Comparison of ENCODE assay signal across 8 cellular contexts in the genomic region with DNA sequence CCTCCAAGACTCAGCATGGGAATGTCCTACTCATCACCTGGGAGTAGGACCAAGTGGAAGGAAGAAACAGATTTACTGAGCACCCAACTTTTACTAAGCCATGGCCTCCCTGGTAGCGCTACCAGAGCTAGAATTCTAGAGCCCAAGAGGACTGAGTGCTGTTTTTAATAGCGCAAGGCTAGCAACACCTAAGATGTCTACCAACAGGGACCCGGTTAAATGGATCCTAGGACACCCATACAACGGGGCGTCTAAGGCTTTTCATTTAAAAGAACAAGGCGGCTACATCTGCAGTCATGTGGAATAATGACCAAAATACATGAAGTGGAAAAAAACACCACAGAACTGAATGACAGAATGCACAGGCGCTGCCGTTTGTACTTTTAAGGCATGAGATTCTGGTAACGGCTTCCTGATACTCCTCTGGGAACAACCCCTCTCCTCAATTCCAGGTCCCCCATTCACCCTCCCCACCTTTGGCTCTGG. TPM values are rescaled to one million over a fixed set of nuclear protein-coding genes. Genes with fewer than 3 reads are reported as not detected.
DNase-seq lines count a peak whose midpoint lies in the region; ATAC-seq and TF ChIP-seq lines count a peak whose summit lies in the region.

No MANE protein-coding gene starts in this region.

- 90% methylated on average over 9 of the region's 9 CpGs for WGBS in esophagus muscularis mucosa

- H3K27ac ChIP-seq in esophagus muscularis mucosa (replicated peaks in 1 of 4): peak overlapping the region; percentile 57 to 80 (median 67)
- peak overlapping the region; percentile 58 for H3K27ac ChIP-seq in stomach smooth muscle (ENCODE audit: low read length)

- no peak for DNase-seq in activated CD4-positive, alpha-beta T cell treated with anti-CD3 and anti-CD28 coated beads, Interleukin-2, amount 10 ng/mL, durations not matched to agents 24 days and 14 days
- no peak for DNase-seq in activated CD4-positive, alpha-beta T cell treated with anti-CD3 and anti-CD28 coated beads for 1 hour
- DNase-seq in NCI-H446 treated with DMSO at 0.1 percent for 48 hours (lab: John Stamatoyannopoulos, UW) (peak; percentile 2), esophagus muscularis mucosa (ENCODE audit: extremely low spot score) (no peak), AG08396 (ENCODE audit: low spot score) (no peak)
- DNase-seq in stimulated activated CD4-positive, alpha-beta T cell treated with anti-CD3 and anti-CD28 coated beads, Interleukin-4, amount 100 ng/mL, for 24 hours: no peak

- H3K4me3 Mint-ChIP-seq in activated CD4-positive, alpha-beta T cell treated with anti-CD3 and anti-CD28 coated beads, Interleukin-2, amount 10 ng/mL, durations not matched to agents 24 days and 14 days: peak overlapping the region; percentile 53

- intact Hi-C loops in activated CD4-positive, alpha-beta T cell treated with anti-CD3 and anti-CD28 coated beads, Interleukin-2, amount 10 ng/mL, durations not matched to agents 24 days and 14 days (cut with micrococcal nuclease): loop anchor here (2.0 kb wide), 1 partner anchor 52 kb away; a partner anchor contains a TSS
- intact Hi-C loops in esophagus muscularis mucosa (cut with DNase I): loop anchor here (5.0 kb wide), 2 partner anchors 48 to 52 kb away; a partner anchor contains a TSS

- H3K4me1 Mint-ChIP-seq in activated CD4-positive, alpha-beta T cell treated with anti-CD3 and anti-CD28 coated beads, Interleukin-2, amount 10 ng/mL, durations not matched to agents 24 days and 14 days: peaks cover 49% of the 10 kb centered on the region

- H3K4me1 ChIP-seq in esophagus muscularis mucosa: peaks cover 43 to 72% (median 63%) of the 10 kb centered on the region in 4 donors
- peaks cover 31% of the 10 kb centered on the region for H3K4me1 ChIP-seq in stomach smooth muscle (ENCODE audit: control insufficient read depth, insufficient read depth, low read length)

- no peak for TF ChIP-seq EP300 in esophagus muscularis mucosa (IDR thresholded peaks at IDR 0.05)

- no peak overlapping the region for H3K4me3 ChIP-seq in esophagus muscularis mucosa
- H3K4me3 ChIP-seq in stomach smooth muscle (ENCODE audit: low read length in 2 of 2): peak overlapping the region in 1 of 2 donors; percentile 44

- H3K9me3 Mint-ChIP-seq in activated CD4-positive, alpha-beta T cell treated with anti-CD3 and anti-CD28 coated beads, Interleukin-2, amount 10 ng/mL, durations not matched to agents 24 days and 14 days: no peaks in the 10 kb centered on the region

- peak overlapping the region; percentile 86 for H3K27ac Mint-ChIP-seq in activated CD4-positive, alpha-beta T cell treated with anti-CD3 and anti-CD28 coated beads, Interleukin-2, amount 10 ng/mL, durations not matched to agents 24 days and 14 days

- no peaks in the 10 kb centered on the region for H3K9me3 ChIP-seq in esophagus muscularis mucosa
- H3K9me3 ChIP-seq in stomach smooth muscle (ENCODE audit: control insufficient read depth in 2 of 2, low read length in 2 of 2): no peaks in the 10 kb centered on the region

- no peak for ATAC-seq in HG03139 (IDR thresholded peaks at IDR 0.05; ENCODE audit: unreplicated experiment)

- no peak for TF ChIP-seq POLR2A in esophagus muscularis mucosa (IDR thresholded peaks at IDR 0.05; ENCODE audit: low read depth)

- no peak for TF ChIP-seq CTCF in esophagus muscularis mucosa (IDR thresholded peaks at IDR 0.05)

- peak overlapping the region in 1 of 2 donors; percentile 22 for H3K9ac ChIP-seq in stomach smooth muscle (ENCODE audit: low read length in 2 of 2)

- peaks cover 0 to 8% (median 0%) of the 10 kb centered on the region in 4 donors for H3K36me3 ChIP-seq in esophagus muscularis mucosa
- H3K36me3 ChIP-seq in stomach smooth muscle (ENCODE audit: control insufficient read depth in 2 of 2, insufficient read depth in 2 of 2, low read length in 2 of 2): peaks cover 2 to 7% of the 10 kb centered on the region in 2 donors

- H3K27me3 ChIP-seq in esophagus muscularis mucosa: no peaks in the 10 kb centered on the region
- H3K27me3 ChIP-seq in stomach smooth muscle (ENCODE audit: control insufficient read depth in 1 of 2, insufficient read depth in 2 of 2, low read length in 2 of 2): no peaks in the 10 kb centered on the region

- peaks cover 22% of the 10 kb centered on the region for H3K36me3 Mint-ChIP-seq in activated CD4-positive, alpha-beta T cell treated with anti-CD3 and anti-CD28 coated beads, Interleukin-2, amount 10 ng/mL, durations not matched to agents 24 days and 14 days (ENCODE audit: low read depth)

- no peaks in the 10 kb centered on the region for H3K27me3 Mint-ChIP-seq in activated CD4-positive, alpha-beta T cell treated with anti-CD3 and anti-CD28 coated beads, Interleukin-2, amount 10 ng/mL, durations not matched to agents 24 days and 14 days

RNA-seq across cellular contexts. Expression of a gene that starts 5.1 kb away (rescaled TPM):
- total RNA-seq in activated CD4-positive, alpha-beta T cell treated with anti-CD3 and anti-CD28 coated beads, Interleukin-2, amount 10 ng/mL, durations not matched to agents 24 days and 14 days: 109 and 113 TPM in 2 replicates
- total RNA-seq in esophagus muscularis mucosa: 10 to 100 TPM; 20.3 to 37.3 (median 23.0) TPM

RNA-seq across cellular contexts. Expression of a gene that starts 51.9 kb away (rescaled TPM):
- total RNA-seq in activated CD4-positive, alpha-beta T cell treated with anti-CD3 and anti-CD28 coated beads, Interleukin-2, amount 10 ng/mL, durations not matched to agents 24 days and 14 days: 29.7 and 31.4 TPM in 2 replicates
- total RNA-seq in esophagus muscularis mucosa: 10 to 100 TPM; 14.2 to 24.4 (median 18.2) TPM

RNA-seq across cellular contexts. Expression of a gene that starts 52.2 kb away (rescaled TPM):
- total RNA-seq in activated CD4-positive, alpha-beta T cell treated with anti-CD3 and anti-CD28 coated beads, Interleukin-2, amount 10 ng/mL, durations not matched to agents 24 days and 14 days: 21.6 and 25.6 TPM in 2 replicates
- total RNA-seq in esophagus muscularis mucosa: 10 to 100 TPM; 11.9 to 23.7 (median 15.1) TPM

RNA-seq across cellular contexts. Expression of a gene that starts 52.3 kb away (rescaled TPM):
- 62.0 and 70.6 TPM in 2 replicates for total RNA-seq in activated CD4-positive, alpha-beta T cell treated with anti-CD3 and anti-CD28 coated beads, Interleukin-2, amount 10 ng/mL, durations not matched to agents 24 days and 14 days
- total RNA-seq in esophagus muscularis mucosa: 10 to 100 TPM; 39.1 to 86.8 (median 65.5) TPM
